19 cellular contexts compared by ENCODE assay signal in the genomic region with DNA sequence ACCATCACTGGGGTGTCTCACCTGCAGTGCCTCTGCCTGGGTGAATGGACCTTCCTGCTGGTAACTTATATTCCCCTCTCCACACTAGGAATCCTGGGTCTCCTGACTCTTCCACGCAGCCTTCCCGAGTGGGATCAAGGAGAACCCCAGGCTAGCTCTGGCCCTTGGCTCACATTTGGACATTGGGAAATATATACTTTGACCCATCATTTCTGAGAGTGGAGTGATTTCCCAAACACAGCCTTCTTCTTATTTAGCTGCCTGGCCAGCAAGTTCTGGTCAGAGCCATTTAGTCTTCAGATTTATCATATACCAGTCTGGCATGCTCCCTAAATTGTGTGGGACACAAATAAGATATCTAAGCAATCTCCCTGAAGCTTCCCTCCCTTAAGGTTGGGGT.
DNase-seq lines count a peak whose midpoint lies in the region; ATAC-seq and TF ChIP-seq lines count a peak whose summit lies in the region.
"Had no signal": no experiment of that assay in that cellular context is flagged by ENCODE, and none has a peak within 500 bp of the region (broad histone marks: within the 10 kb centered on the region; RNA-seq: fewer than 3 reads in every experiment).

No MANE protein-coding gene starts in this region.

- H3K4me1 ChIP-seq in CD8-positive, alpha-beta T cell (ENCODE audit: insufficient read depth, low read length) = peaks cover 22% of the 10 kb centered on the region
- H3K4me1 ChIP-seq: pancreas had no signal

- no peaks in the 10 kb centered on the region for H3K27me3 ChIP-seq in CD8-positive, alpha-beta T cell (ENCODE audit: insufficient read depth, low read length)
- H3K27me3 ChIP-seq: cardiac muscle cell, heart left ventricle, pancreas, transverse colon had no signal

- H3K36me3 Mint-ChIP-seq in CD14-positive monocyte (peaks cover 77 to 93% of the 10 kb centered on the region in 2 donors), natural killer cell (peaks cover 30% of the 10 kb centered on the region)
- H3K36me3 Mint-ChIP-seq in CD8-positive, alpha-beta T cell = peaks cover 93% of the 10 kb centered on the region
- H3K36me3 Mint-ChIP-seq in activated naive CD8-positive, alpha-beta T cell treated with anti-CD3 and anti-CD28 coated beads, Interleukin-2, amount 10 ng/mL, durations not matched to agents 7 days and 5 days = peaks cover 73% of the 10 kb centered on the region

- intact Hi-C loops in CD14-positive monocyte (cut with micrococcal nuclease) = loop anchor here in 1 of 2 donors (10.0 kb wide), 1 partner anchor 312 kb away; no protein-coding TSS in a partner anchor
- intact Hi-C loops in CD8-positive, alpha-beta T cell (cut with DNase I, micrococcal nuclease) = no loop called here
- intact Hi-C loops in natural killer cell (cut with micrococcal nuclease) = no loop called here

- no peak overlapping the region for H3K4me3 ChIP-seq in CD8-positive, alpha-beta T cell (ENCODE audit: low read depth, low read length)
- H3K4me3 ChIP-seq: cardiac muscle cell, heart left ventricle, pancreas, transverse colon had no signal

- no peak for ATAC-seq in CD8-positive, alpha-beta T cell
- no peak for ATAC-seq in activated naive CD8-positive, alpha-beta T cell treated with anti-CD3 and anti-CD28 coated beads, Interleukin-2, amount 10 ng/mL, durations not matched to agents 7 days and 5 days (ENCODE audit: low read depth)
- ATAC-seq in natural killer cell (no peak), GM19035 (IDR thresholded peaks at IDR 0.05; ENCODE audit: unreplicated experiment) (no peak)
- ATAC-seq: activated CD8-positive, alpha-beta memory T cell treated with anti-CD3 and anti-CD28 coated beads, Interleukin-2, amount 10 ng/mL, durations not matched to agents 7 days and 5 days; pancreas had no signal

- no peaks in the 10 kb centered on the region for H3K9me3 ChIP-seq in CD8-positive, alpha-beta T cell (ENCODE audit: low read length)
- H3K9me3 ChIP-seq: pancreas, transverse colon had no signal

- H3K27ac Mint-ChIP-seq in CD14-positive monocyte (peak overlapping the region in 4 of 7 donors; percentile 22 to 75 (median 40)), natural killer cell (peak overlapping the region; percentile 68 to 77)
- H3K27ac Mint-ChIP-seq in CD8-positive, alpha-beta T cell = peak overlapping the region; percentile 79
- peak overlapping the region; percentile 18 for H3K27ac Mint-ChIP-seq in activated naive CD8-positive, alpha-beta T cell treated with anti-CD3 and anti-CD28 coated beads, Interleukin-2, amount 10 ng/mL, durations not matched to agents 7 days and 5 days
- H3K27ac Mint-ChIP-seq: mesothelial cell of epicardium had no signal

- peaks cover 0 to 6% (median 2%) of the 10 kb centered on the region in 7 donors for H3K9me3 Mint-ChIP-seq in CD14-positive monocyte
- peaks cover 7% of the 10 kb centered on the region for H3K9me3 Mint-ChIP-seq in CD8-positive, alpha-beta T cell
- H3K9me3 Mint-ChIP-seq in activated naive CD8-positive, alpha-beta T cell treated with anti-CD3 and anti-CD28 coated beads, Interleukin-2, amount 10 ng/mL, durations not matched to agents 7 days and 5 days = peaks cover 6% of the 10 kb centered on the region
- peaks cover 0 to 5% of the 10 kb centered on the region in 2 donors for H3K9me3 Mint-ChIP-seq in natural killer cell

- H3K4me1 Mint-ChIP-seq in CD14-positive monocyte (peaks cover 4% of the 10 kb centered on the region), natural killer cell (peaks cover 40 to 44% of the 10 kb centered on the region in 2 donors)
- peaks cover 69% of the 10 kb centered on the region for H3K4me1 Mint-ChIP-seq in CD8-positive, alpha-beta T cell (ENCODE audit: low read depth)
- H3K4me1 Mint-ChIP-seq in activated naive CD8-positive, alpha-beta T cell treated with anti-CD3 and anti-CD28 coated beads, Interleukin-2, amount 10 ng/mL, durations not matched to agents 7 days and 5 days = peaks cover 26% of the 10 kb centered on the region

- DNase-seq in CD14-positive monocyte (ENCODE audit: low spot score) = no peak
- DNase-seq in CD8-positive, alpha-beta T cell = no peak
- no peak for DNase-seq in activated naive CD8-positive, alpha-beta T cell treated with anti-CD3 and anti-CD28 coated beads, Interleukin-2, amount 10 ng/mL, durations not matched to agents 7 days and 5 days
- no peak for DNase-seq in natural killer cell
- no peak for DNase-seq in COR-L47 (lab: John Stamatoyannopoulos, UW)
- DNase-seq in NCI-H1436 (lab: John Stamatoyannopoulos, UW) = no peak
- DNase-seq: activated CD8-positive, alpha-beta memory T cell treated with anti-CD3 and anti-CD28 coated beads, Interleukin-2, amount 10 ng/mL, durations not matched to agents 7 days and 5 days; DMS79; effector memory CD4-positive, alpha-beta T cell; NCI-H1048; NCI-H774; pancreas; stimulated activated CD4-positive, alpha-beta T cell treated with anti-CD3 and anti-CD28 coated beads, Interleukin-4, amount 100 ng/mL, for 24 hours; stimulated activated CD8-positive, alpha-beta memory T cell treated with anti-CD3 and anti-CD28 coated beads, Interleukin-4, amount 100 ng/mL, for 48 hours; transverse colon had no signal

- no peak overlapping the region for H3K27ac ChIP-seq in CD8-positive, alpha-beta T cell (ENCODE audit: low read depth, low read length)
- H3K27ac ChIP-seq: cardiac muscle cell, pancreas, transverse colon had no signal

- H3K27me3 Mint-ChIP-seq in CD14-positive monocyte (ENCODE audit: low read depth in 3 of 3) = no peaks in the 10 kb centered on the region
- no peaks in the 10 kb centered on the region for H3K27me3 Mint-ChIP-seq in CD8-positive, alpha-beta T cell (ENCODE audit: low read depth)
- H3K27me3 Mint-ChIP-seq in activated naive CD8-positive, alpha-beta T cell treated with anti-CD3 and anti-CD28 coated beads, Interleukin-2, amount 10 ng/mL, durations not matched to agents 7 days and 5 days = no peaks in the 10 kb centered on the region
- no peaks in the 10 kb centered on the region for H3K27me3 Mint-ChIP-seq in natural killer cell (ENCODE audit: low read depth in 2 of 2)
- H3K27me3 Mint-ChIP-seq: activated CD8-positive, alpha-beta memory T cell treated with anti-CD3 and anti-CD28 coated beads, Interleukin-2, amount 10 ng/mL, durations not matched to agents 7 days and 5 days had no signal

- no peak overlapping the region for H3K4me3 Mint-ChIP-seq in CD14-positive monocyte
- H3K4me3 Mint-ChIP-seq in CD8-positive, alpha-beta T cell = no peak overlapping the region
- no peak overlapping the region for H3K4me3 Mint-ChIP-seq in activated naive CD8-positive, alpha-beta T cell treated with anti-CD3 and anti-CD28 coated beads, Interleukin-2, amount 10 ng/mL, durations not matched to agents 7 days and 5 days
- no peak overlapping the region for H3K4me3 Mint-ChIP-seq in natural killer cell
- H3K4me3 Mint-ChIP-seq: activated CD8-positive, alpha-beta memory T cell treated with anti-CD3 and anti-CD28 coated beads, Interleukin-2, amount 10 ng/mL, durations not matched to agents 7 days and 5 days; mesothelial cell of epicardium had no signal

- POLR2A ChIA-PET in CD8-positive, alpha-beta T cell (lab: Charles Lee) = interaction anchor here (0.5 to 0.9 kb wide), 2 partner anchors 18 to 338 kb away, joined by 3 read pairs; no protein-coding TSS in a partner anchor
- POLR2A ChIA-PET in activated naive CD8-positive, alpha-beta T cell treated with anti-CD3 and anti-CD28 coated beads, Interleukin-2, amount 10 ng/mL, durations not matched to agents 7 days and 5 days (lab: Charles Lee) = no interaction called here

- CTCF ChIA-PET in CD8-positive, alpha-beta T cell (lab: Charles Lee) = interaction anchor here (0.8 to 1.4 kb wide), 2 partner anchors 8 to 19 kb away, joined by 3 read pairs; no protein-coding TSS in a partner anchor

- peaks cover 25% of the 10 kb centered on the region for H3K36me3 ChIP-seq in CD8-positive, alpha-beta T cell (ENCODE audit: insufficient read depth, low read length)
- H3K36me3 ChIP-seq: cardiac muscle cell, pancreas, transverse colon had no signal

- TF ChIP-seq CTCF in CD14-positive monocyte (IDR thresholded peaks at IDR 0.05) (no peak), natural killer cell (IDR thresholded peaks at IDR 0.05) (no peak)
- TF ChIP-seq CTCF in CD8-positive, alpha-beta T cell (IDR thresholded peaks at IDR 0.05) = no peak

Comparison
In these comparisons a context has a peak if more than half of its experiments do, and no peak if none do; other contexts are left out.
1. H3K27ac Mint-ChIP-seq: peak in every context shown above with its lines; median percentile 79 in CD8-positive, alpha-beta T cell; 72 in natural killer cell; 40 in CD14-positive monocyte; 18 in activated naive CD8-positive, alpha-beta T cell treated with anti-CD3 and anti-CD28 coated beads, Interleukin-2, amount 10 ng/mL, durations not matched to agents 7 days and 5 days.